ENCODE assay signal across 8 cellular contexts in the genomic region with DNA sequence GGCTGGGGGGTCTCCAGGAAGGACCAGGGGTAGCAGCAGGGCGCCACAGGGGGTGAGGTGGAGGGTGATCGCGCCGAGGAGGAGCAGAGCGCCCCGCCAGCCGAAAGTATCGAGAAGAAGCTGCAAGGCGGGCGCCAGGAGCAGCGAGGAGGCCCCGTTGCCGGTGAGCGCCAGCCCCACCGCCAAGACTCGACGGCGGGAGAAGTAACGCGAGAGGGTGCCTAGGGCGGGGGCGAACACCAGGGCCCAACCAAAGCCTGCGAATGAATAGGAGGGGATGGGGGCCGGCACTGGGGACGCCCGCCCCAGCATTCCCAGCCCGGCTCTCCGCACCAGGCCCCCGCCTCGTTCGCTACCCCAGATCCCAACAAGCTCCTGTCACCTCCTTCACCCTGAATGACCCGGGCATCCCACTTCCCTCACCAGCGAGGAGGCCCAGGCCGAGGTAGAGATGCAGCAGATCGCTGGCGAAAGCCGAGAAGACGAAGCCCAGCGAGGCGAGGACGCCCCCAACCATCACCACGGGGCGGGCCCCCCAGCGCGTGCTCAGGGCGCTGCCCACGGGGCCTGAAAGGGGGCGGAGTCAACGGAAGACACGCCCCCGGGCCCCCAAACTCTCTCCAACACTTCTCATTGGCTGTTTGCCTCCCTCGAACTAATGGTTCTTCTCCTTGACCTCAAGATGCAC. TPM values are rescaled to one million over a fixed set of nuclear protein-coding genes. Genes with fewer than 3 reads are reported as not detected.
A peak's percentile ranks its signal among the peaks of the same experiment; 100 is the strongest.
DNase-seq lines count a peak whose midpoint lies in the region; ATAC-seq and TF ChIP-seq lines count a peak whose summit lies in the region.

No MANE protein-coding gene starts in this region.

- H3K4me3 ChIP-seq in HUES64 (ENCODE audit: low read length) (peak overlapping the region; percentile 52), stomach (peak overlapping the region; percentile 36 to 51 (median 43))

- H3K9ac ChIP-seq in HUES64 (ENCODE audit: low read depth, low read length) = no peak overlapping the region

- no peak for TF ChIP-seq CTCF in stomach (IDR thresholded peaks at IDR 0.05)

- H3K9me3 Mint-ChIP-seq in activated naive CD8-positive, alpha-beta T cell treated with anti-CD3 and anti-CD28 coated beads, Interleukin-2, amount 50 U/mL, for 24 hours = no peaks in the 10 kb centered on the region

- H3K9me3 ChIP-seq in HUES64 (ENCODE audit: insufficient read depth, low read depth, low read length) (no peaks in the 10 kb centered on the region), stomach (no peaks in the 10 kb centered on the region)

- peak overlapping the region; percentile 74 for H3K4me3 Mint-ChIP-seq in activated naive CD8-positive, alpha-beta T cell treated with anti-CD3 and anti-CD28 coated beads, Interleukin-2, amount 50 U/mL, for 24 hours

- 2% methylated on average over 52 of the region's 52 CpGs for WGBS in HUES64
- 14 to 32% (median 22%) methylated on average over 26 to 52 of the region's 52 CpGs for WGBS in stomach, 5 donors

- H3K27me3 Mint-ChIP-seq in activated naive CD8-positive, alpha-beta T cell treated with anti-CD3 and anti-CD28 coated beads, Interleukin-2, amount 50 U/mL, for 24 hours = peaks cover 2% of the 10 kb centered on the region

- TF ChIP-seq POLR2A in stomach (IDR thresholded peaks at IDR 0.05) = no peak

- H3K27ac ChIP-seq in HUES64 (ENCODE audit: low read depth, low read length) (no peak overlapping the region), stomach (peak overlapping the region in 2 of 5 donors; percentile 39 to 63)

- H3K4me1 ChIP-seq in HUES64 (ENCODE audit: insufficient read depth, low read length) = peaks cover 8% of the 10 kb centered on the region; the same call in 1 of the 2 replicates
- peaks cover 29 to 55% (median 47%) of the 10 kb centered on the region in 4 donors for H3K4me1 ChIP-seq in stomach

- intact Hi-C loops in stomach (cut with DNase I; ENCODE audit: low total_unique reads) = no loop called here

- H3K27me3 ChIP-seq in HUES64 (ENCODE audit: insufficient read depth, low read length) (peaks cover 62% of the 10 kb centered on the region), stomach (peaks cover 0 to 51% (median 24%) of the 10 kb centered on the region in 3 donors)

- peaks cover 48% of the 10 kb centered on the region for H3K4me1 Mint-ChIP-seq in activated naive CD8-positive, alpha-beta T cell treated with anti-CD3 and anti-CD28 coated beads, Interleukin-2, amount 50 U/mL, for 24 hours

- ATAC-seq in activated naive CD8-positive, alpha-beta T cell treated with anti-CD3 and anti-CD28 coated beads, Interleukin-2, amount 50 U/mL, for 24 hours = peak; percentile 40
- peak; percentile 3 for ATAC-seq in left lobe of liver
- ATAC-seq in HG03175 (IDR thresholded peaks at IDR 0.05; ENCODE audit: unreplicated experiment) = no peak
- no peak for ATAC-seq in GM19452 (IDR thresholded peaks at IDR 0.05; ENCODE audit: unreplicated experiment)

- no peak for TF ChIP-seq EP300 in stomach (IDR thresholded peaks at IDR 0.05)

- H3K36me3 ChIP-seq in HUES64 (ENCODE audit: insufficient read depth, low read length) (no peaks in the 10 kb centered on the region), stomach (no peaks in the 10 kb centered on the region)

- H3K27ac Mint-ChIP-seq in activated naive CD8-positive, alpha-beta T cell treated with anti-CD3 and anti-CD28 coated beads, Interleukin-2, amount 50 U/mL, for 24 hours = peak overlapping the region; percentile 71

- peak; percentile 57 for DNase-seq in activated naive CD8-positive, alpha-beta T cell treated with anti-CD3 and anti-CD28 coated beads, Interleukin-2, amount 50 U/mL, for 24 hours
- DNase-seq in left lobe of liver (ENCODE audit: low spot score) (no peak), stomach (no peak), NCI-H226 (no peak), NCI-H2196 treated with DMSO at 0.1 percent for 48 hours (lab: John Stamatoyannopoulos, UW; ENCODE audit: unreplicated experiment) (no peak)

- no peaks in the 10 kb centered on the region for H3K36me3 Mint-ChIP-seq in activated naive CD8-positive, alpha-beta T cell treated with anti-CD3 and anti-CD28 coated beads, Interleukin-2, amount 50 U/mL, for 24 hours (ENCODE audit: low read depth)

RNA-seq across cellular contexts. Expression of gene SLC16A11, which starts 1.2 kb away (rescaled TPM):
- 1.0 TPM for polyA plus RNA-seq in HUES64 (2013, experiment 1 of 2)
- polyA plus RNA-seq in HUES64 (2013, experiment 2 of 2) = 0.76 TPM
- total RNA-seq in left lobe of liver (2.5 TPM), stomach (not detected)
- polyA plus RNA-seq in stomach = 1 to 10 TPM in 2 of 3 donors, under 1 TPM in 1; 0.68 to 3.7 (median 2.3) TPM

RNA-seq across cellular contexts. Expression of gene SLC16A13, which starts 6.8 kb away (rescaled TPM):
- polyA plus RNA-seq in HUES64 (2013, experiment 1 of 2) = 3.4 TPM
- 4.9 TPM for polyA plus RNA-seq in HUES64 (2013, experiment 2 of 2)
- total RNA-seq in left lobe of liver (39.9 TPM), stomach (1 to 10 TPM in 1 of 5 donors, not detected in 4; 2.9 TPM)
- polyA plus RNA-seq in stomach = 1 to 10 TPM in 1 of 3 donors, under 1 TPM in 1, not detected in 1; 0.56 to 1.4 TPM

RNA-seq across cellular contexts. Expression of gene BCL6B, which starts 19.8 kb away (rescaled TPM):
- 2.0 TPM for polyA plus RNA-seq in HUES64 (2013, experiment 1 of 2)
- polyA plus RNA-seq in HUES64 (2013, experiment 2 of 2) = 2.3 TPM
- 1.7 TPM for total RNA-seq in left lobe of liver
- total RNA-seq in stomach = 1 to 10 TPM in 3 of 5 donors, not detected in 2; 1.3 to 5.5 (median 2.9) TPM
- 1 to 10 TPM; 2.2 to 5.0 (median 4.3) TPM for polyA plus RNA-seq in stomach

RNA-seq across cellular contexts. Expression of gene RNASEK, which starts 30.2 kb away (rescaled TPM):
- polyA plus RNA-seq in HUES64 (2013, experiment 1 of 2) = 132 TPM
- 153 TPM for polyA plus RNA-seq in HUES64 (2013, experiment 2 of 2)
- total RNA-seq in left lobe of liver (83.9 TPM), stomach (100 to 1,000 TPM in 2 of 5 donors, 10 to 100 TPM in 3; 12.3 to 173 (median 78.8) TPM)
- 100 to 1,000 TPM; 243 to 390 (median 247) TPM for polyA plus RNA-seq in stomach

RNA-seq across cellular contexts. Expression of gene CLEC10A, which starts 37.4 kb away (rescaled TPM):
- polyA plus RNA-seq in HUES64 (2013, experiment 1 of 2) = 2.1 TPM
- polyA plus RNA-seq in HUES64 (2013, experiment 2 of 2) = 1.5 TPM
- total RNA-seq in left lobe of liver (1.1 TPM), stomach (1 to 10 TPM in 2 of 5 donors, not detected in 3; 1.2 to 4.8 TPM)
- polyA plus RNA-seq in stomach = 1 to 10 TPM in 2 of 3 donors, under 1 TPM in 1; 0.75 to 6.6 (median 2.2) TPM

Comparison
In these comparisons a context has a peak if more than half of its experiments do, and no peak if none do; other contexts are left out.
1. ATAC-seq: peak in activated naive CD8-positive, alpha-beta T cell treated with anti-CD3 and anti-CD28 coated beads, Interleukin-2, amount 50 U/mL, for 24 hours (single experiment) and left lobe of liver (single experiment); none in HG03175 (single experiment) and GM19452 (single experiment).
2. RNA of gene SLC16A13, which starts 6.8 kb away (total RNA-seq): 39.9 TPM in left lobe of liver (single experiment); 2.9 TPM in stomach; every median in the first group is over 10 times any median in the second.